In genomic region chr13:49543656-49544055, GRCh38 we compare ENCODE assay signal across 34 cellular contexts.
"Had no signal": no experiment of that assay in that cellular context is flagged by ENCODE, and none has a peak within 500 bp of the region (broad histone marks: within the 10 kb centered on the region; RNA-seq: fewer than 3 reads in every experiment).

No MANE protein-coding gene starts in this region.

- H3K4me3 ChIP-seq: MG63 had no signal

- H3K27me3 ChIP-seq: MG63 had no signal

- H3K9me3 ChIP-seq: MG63 had no signal

- DNase-seq: Karpas-422, Kasumi-1, MG63, MM.1S, MV-4-11, NCI-H1048, NCI-H1092, NCI-H1092 treated with DMSO at 0.1 percent for 48 hours, NCI-H1105, NCI-H1105 treated with DMSO at 0.1 percent for 48 hours, NCI-H1417, NCI-H1417 treated with DMSO at 0.1 percent for 48 hours, NCI-H1436, NCI-H1436 treated with DMSO at 0.1 percent for 48 hours, NCI-H146, NCI-H1694, NCI-H1694 treated with DMSO at 0.1 percent for 48 hours, NCI-H187, NCI-H187 treated with DMSO at 0.1 percent for 48 hours, NCI-H1930, NCI-H2029, NCI-H2029 treated with DMSO at 0.1 percent for 48 hours, NCI-H2081, NCI-H2081 treated with DMSO at 0.1 percent for 48 hours, NCI-H2107, NCI-H2171, NCI-H2171 treated with DMSO at 0.1 percent for 48 hours, NCI-H2227 treated with DMSO at 0.1 percent for 48 hours, NCI-H226, NCI-H345, NCI-H446, NCI-H446 treated with DMSO at 0.1 percent for 48 hours, NCI-H510A, NCI-H510A treated with DMSO at 0.1 percent for 48 hours had no signal
